In genomic region chr7:107167483-107168232, GRCh38 we compare ENCODE assay signal across 8 cellular contexts. TPM values are rescaled to one million over a fixed set of nuclear protein-coding genes. Genes with fewer than 3 reads are reported as not detected.
A peak's percentile ranks its signal among the peaks of the same experiment; 100 is the strongest.
DNase-seq lines count a peak whose midpoint lies in the region; ATAC-seq and TF ChIP-seq lines count a peak whose summit lies in the region.

No MANE protein-coding gene starts in this region.

- TF ChIP-seq CTCF in adrenal gland (IDR thresholded peaks at IDR 0.05) (peak; percentile 29 to 83 (median 66)), heart right ventricle (IDR thresholded peaks at IDR 0.05) (peak; percentile 10 to 62 (median 46)), prostate gland (IDR thresholded peaks at IDR 0.05) (peak in 3 of 4 experiments; percentile 23 to 53 (median 33))

- in situ Hi-C loops in KBM-7 (cut with MboI; ENCODE audit: low pct_unique_long_range_greater_than_20kb, low sequenced_read_pairs): no loop called here

- TF ChIP-seq POLR2A in adrenal gland (IDR thresholded peaks at IDR 0.05): peak in 1 of 2 donors; percentile 67
- no peak for TF ChIP-seq POLR2A in prostate gland (IDR thresholded peaks at IDR 0.05)

- WGBS in adrenal gland, 4 donors: 0 to 1% (median 0%) methylated on average over 14 to 15 of the region's 15 CpGs
- 0% methylated on average over 15 of the region's 15 CpGs for WGBS in heart right ventricle, 2 donors
- WGBS in prostate gland: under 1% methylated on average over 15 of the region's 15 CpGs

- H3K4me3 ChIP-seq in adrenal gland (peak overlapping the region in 3 of 4 donors; percentile 2 to 59 (median 35)), heart right ventricle (peak overlapping the region; percentile 36 to 88 (median 62)), prostate gland (peak overlapping the region; percentile 33 to 47)

- peaks cover 11 to 27% of the 10 kb centered on the region in 2 donors for H3K4me1 ChIP-seq in adrenal gland (replicated peaks in 1 of 2)
- H3K4me1 ChIP-seq in heart right ventricle: peaks cover 7 to 40% (median 26%) of the 10 kb centered on the region in 9 donors
- peaks cover 3% of the 10 kb centered on the region for H3K4me1 ChIP-seq in prostate gland (replicated peaks)

- DNase-seq in DMS53 treated with DMSO at 0.1 percent for 48 hours (lab: John Stamatoyannopoulos, UW; ENCODE audit: unreplicated experiment) (peak; percentile 65), KBM-7 (peak; percentile 82), RPMI7951 (ENCODE audit: low read depth) (peak; percentile 82), adrenal gland (peak in 4 of 7 donors; percentile 36 to 82 (median 82)), heart right ventricle (peak in 1 of 2 donors; percentile 35), prostate gland (ENCODE audit: low spot score) (peak; percentile 69), OCI-M2 (lab: John Stamatoyannopoulos, UW; ENCODE audit: unreplicated experiment) (no peak)

- H3K9me3 ChIP-seq in adrenal gland (replicated peaks in 1 of 3): no peaks in the 10 kb centered on the region
- no peaks in the 10 kb centered on the region for H3K9me3 ChIP-seq in heart right ventricle
- no peaks in the 10 kb centered on the region for H3K9me3 ChIP-seq in prostate gland

- H3K27me3 ChIP-seq in adrenal gland (no peaks in the 10 kb centered on the region), heart right ventricle (no peaks in the 10 kb centered on the region), prostate gland (replicated peaks; ENCODE audit: insufficient read depth) (no peaks in the 10 kb centered on the region)

- intact Hi-C loops in adrenal gland (cut with DNase I): no loop called here
- intact Hi-C loops in heart right ventricle (cut with DNase I): loop anchor here in 1 of 10 donors (1.0 kb wide), 1 partner anchor 123 kb away; the partner anchor contains the start of gene PRKAR2B
- intact Hi-C loops in prostate gland (cut with DNase I): no loop called here

- H3K27ac ChIP-seq in adrenal gland (peak overlapping the region; percentile 63 to 99 (median 98)), heart right ventricle (peak overlapping the region; percentile 86 to 98 (median 96)), prostate gland (peak overlapping the region; percentile 96 to 100)

- ATAC-seq in heart right ventricle (peak in 7 of 8 donors; percentile 1 to 43 (median 12)), GM21381 (IDR thresholded peaks at IDR 0.05; ENCODE audit: unreplicated experiment) (no peak)

- H3K36me3 ChIP-seq in adrenal gland (replicated peaks in 1 of 2) (no peaks in the 10 kb centered on the region), heart right ventricle (peaks cover 0 to 5% (median 0%) of the 10 kb centered on the region in 9 donors), prostate gland (no peaks in the 10 kb centered on the region)

RNA-seq across cellular contexts. Expression of gene HBP1, which starts 1.1 kb away (rescaled TPM):
- total RNA-seq in RPMI7951 (2014; rRNA removed; shearing (Covaris generic)): 94.2 and 102 TPM in 2 replicates
- total RNA-seq in adrenal gland (100 to 1,000 TPM in 4 of 8 donors, 10 to 100 TPM in 4; 43.9 to 158 (median 96.5) TPM), heart right ventricle (10 to 100 TPM; 45.0 to 80.3 (median 64.8) TPM), prostate gland (100 to 1,000 TPM in 1 of 2 donors, 10 to 100 TPM in 1; 91.3 to 109 TPM)
- polyA plus RNA-seq in adrenal gland (10 to 100 TPM; 36.2 to 76.2 (median 40.4) TPM), heart right ventricle (10 to 100 TPM; 21.4 to 25.4 TPM)
